Comparison of ENCODE assay signal across 20 cellular contexts in genomic region chr14:68729556-68729955, GRCh38.
DNase-seq lines count a peak whose midpoint lies in the region; ATAC-seq and TF ChIP-seq lines count a peak whose summit lies in the region.
"Had no signal": no experiment of that assay in that cellular context is flagged by ENCODE, and none has a peak within 500 bp of the region (broad histone marks: within the 10 kb centered on the region; RNA-seq: fewer than 3 reads in every experiment).

No MANE protein-coding gene starts in this region.

- 67% methylated on average over 6 of the region's 6 CpGs for WGBS in right cardiac atrium
- 25 to 40% (median 29%) methylated on average over 6 of the region's 6 CpGs for WGBS in spleen, 5 donors

- no peaks in the 10 kb centered on the region for H3K36me3 ChIP-seq in spleen
- H3K36me3 ChIP-seq: upper lobe of left lung had no signal

- intact Hi-C loops in right cardiac atrium (cut with DNase I), result no loop called here
- intact Hi-C loops in spleen (cut with DNase I; ENCODE audit: low total_unique reads), result no loop called here

- peak; percentile 48 for DNase-seq in KBM-7
- no peak for DNase-seq in right cardiac atrium
- DNase-seq in spleen, result no peak
- no peak for DNase-seq in RKO (ENCODE audit: low spot score)
- no peak for DNase-seq in nephron progenitor cell
- DNase-seq in progenitor cell of endocrine pancreas (ENCODE audit: low spot score, unreplicated experiment), result no peak
- DNase-seq: activated CD4-positive, CD25-positive, alpha-beta regulatory T cell; activated naive CD8-positive, alpha-beta T cell treated with anti-CD3 and anti-CD28 coated beads, Interleukin-2, amount 50 U/mL, for 24 hours; C1 segment of cervical spinal cord; DMS53; HCEC 1CT; Kasumi-1; NCI-H1417; SHP77; T-helper 1 cell; upper lobe of left lung had no signal

- peaks cover 70% of the 10 kb centered on the region for H3K4me1 Mint-ChIP-seq in nephron progenitor cell
- H3K4me1 Mint-ChIP-seq in progenitor cell of endocrine pancreas (ENCODE audit: low read depth), result peaks cover 16% of the 10 kb centered on the region

- H3K4me3 ChIP-seq in right cardiac atrium (ENCODE audit: low read length) (no peak overlapping the region), spleen (no peak overlapping the region)
- H3K4me3 ChIP-seq: upper lobe of left lung had no signal

- in situ Hi-C loops in KBM-7 (cut with MboI; ENCODE audit: low pct_unique_long_range_greater_than_20kb, low sequenced_read_pairs), result no loop called here

- peak; percentile 9 to 28 for ATAC-seq in right cardiac atrium
- ATAC-seq in GM21786 (IDR thresholded peaks at IDR 0.05; ENCODE audit: unreplicated experiment), result no peak
- ATAC-seq: activated naive CD8-positive, alpha-beta T cell treated with anti-CD3 and anti-CD28 coated beads, Interleukin-2, amount 50 U/mL, for 24 hours had no signal

- H3K27me3 ChIP-seq in right cardiac atrium (ENCODE audit: control insufficient read depth, insufficient read depth) (no peaks in the 10 kb centered on the region), spleen (replicated peaks in 1 of 7) (no peaks in the 10 kb centered on the region)
- H3K27me3 ChIP-seq: upper lobe of left lung had no signal

- H3K4me3 Mint-ChIP-seq in nephron progenitor cell, result no peak overlapping the region
- no peak overlapping the region for H3K4me3 Mint-ChIP-seq in progenitor cell of endocrine pancreas (ENCODE audit: low read depth)
- H3K4me3 Mint-ChIP-seq: activated naive CD8-positive, alpha-beta T cell treated with anti-CD3 and anti-CD28 coated beads, Interleukin-2, amount 50 U/mL, for 24 hours had no signal

- H3K9me3 Mint-ChIP-seq in nephron progenitor cell (no peaks in the 10 kb centered on the region), progenitor cell of endocrine pancreas (ENCODE audit: low read depth) (no peaks in the 10 kb centered on the region)
- H3K9me3 Mint-ChIP-seq: activated naive CD8-positive, alpha-beta T cell treated with anti-CD3 and anti-CD28 coated beads, Interleukin-2, amount 50 U/mL, for 24 hours; activated T-helper 2 cell treated with anti-CD3 and anti-CD28 coated beads, Interferon-gamma antibody, Interleukin-2, Interleukin-4, amounts not matched to agents 10 μg/mL and 5 μg/mL and 100 μg/mL, durations not matched to agents 14 hours and 24 hours and 36 hours had no signal

- TF ChIP-seq CTCF in spleen (IDR thresholded peaks at IDR 0.05 in 8 of 11, conservative IDR thresholded peaks at IDR 0.05 in 3 of 11) (no peak), nephron progenitor cell (IDR thresholded peaks at IDR 0.05) (no peak), progenitor cell of endocrine pancreas (IDR thresholded peaks at IDR 0.05; ENCODE audit: unreplicated experiment) (no peak)

- H3K27me3 Mint-ChIP-seq in nephron progenitor cell (ENCODE audit: low read depth, poor library complexity) (peaks cover 6% of the 10 kb centered on the region), progenitor cell of endocrine pancreas (no peaks in the 10 kb centered on the region)
- H3K27me3 Mint-ChIP-seq: activated naive CD8-positive, alpha-beta T cell treated with anti-CD3 and anti-CD28 coated beads, Interleukin-2, amount 50 U/mL, for 24 hours had no signal

- H3K9me3 ChIP-seq in right cardiac atrium (ENCODE audit: control insufficient read depth, low read length) (no peaks in the 10 kb centered on the region), spleen (no peaks in the 10 kb centered on the region)
- H3K9me3 ChIP-seq: upper lobe of left lung had no signal

- H3K27ac ChIP-seq in cingulate gyrus (ENCODE audit: low read depth, low read length) (peak overlapping the region; percentile 87), right cardiac atrium (ENCODE audit: low read length) (peak overlapping the region; percentile 36), spleen (peak overlapping the region in 6 of 8 donors; percentile 9 to 52 (median 49))
- H3K27ac ChIP-seq: parathyroid adenoma had no signal

- H3K27ac Mint-ChIP-seq in nephron progenitor cell (no peak overlapping the region), progenitor cell of endocrine pancreas (no peak overlapping the region)
- H3K27ac Mint-ChIP-seq: activated naive CD8-positive, alpha-beta T cell treated with anti-CD3 and anti-CD28 coated beads, Interleukin-2, amount 50 U/mL, for 24 hours; activated T-helper 2 cell treated with anti-CD3 and anti-CD28 coated beads, Interferon-gamma antibody, Interleukin-2, Interleukin-4, amounts not matched to agents 10 μg/mL and 5 μg/mL and 100 μg/mL, durations not matched to agents 14 hours and 24 hours and 36 hours had no signal

- H3K4me1 ChIP-seq in right cardiac atrium (ENCODE audit: control insufficient read depth, insufficient read depth, low read length) (peaks cover 15% of the 10 kb centered on the region), spleen (peaks cover 26 to 80% (median 49%) of the 10 kb centered on the region in 6 donors)

- no peaks in the 10 kb centered on the region for H3K36me3 Mint-ChIP-seq in nephron progenitor cell (ENCODE audit: low read depth)
- no peaks in the 10 kb centered on the region for H3K36me3 Mint-ChIP-seq in progenitor cell of endocrine pancreas (ENCODE audit: insufficient read depth)

- no peak for TF ChIP-seq POLR2A in spleen (IDR thresholded peaks at IDR 0.05)

Comparison
In these comparisons a context has a peak if more than half of its experiments do, and no peak if none do; other contexts are left out.
1. H3K27ac ChIP-seq: peak in every context shown above with its lines; median percentile 87 in cingulate gyrus; 49 in spleen; 36 in right cardiac atrium.